ENCODE assay signal across 9 cellular contexts in the genomic region with DNA sequence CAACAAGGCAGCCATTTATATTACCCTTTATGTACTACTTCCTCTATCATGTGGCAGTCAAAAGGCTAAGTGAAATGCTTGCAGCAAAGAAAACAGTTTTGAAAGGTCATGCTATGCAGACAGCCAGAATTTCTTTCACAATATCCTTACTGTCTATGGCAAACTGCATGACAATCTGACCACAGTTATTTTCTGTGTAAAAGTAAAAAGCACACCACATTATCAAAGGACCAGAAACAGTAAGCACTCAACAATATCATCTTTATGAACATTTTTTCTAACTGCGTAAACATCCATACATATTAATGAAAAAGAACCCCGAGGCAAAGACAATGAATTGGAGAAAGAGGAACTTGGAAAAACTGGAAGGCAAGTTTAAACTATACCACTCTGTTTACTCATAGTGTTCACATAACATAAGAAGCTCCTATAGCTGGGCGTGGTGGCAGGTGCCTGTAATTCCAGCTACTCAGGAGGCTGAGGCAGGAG. TPM values are rescaled to one million over a fixed set of nuclear protein-coding genes. Genes with fewer than 3 reads are reported as not detected.
DNase-seq lines count a peak whose midpoint lies in the region; ATAC-seq and TF ChIP-seq lines count a peak whose summit lies in the region.
"Had no signal": no experiment of that assay in that cellular context is flagged by ENCODE, and none has a peak within 500 bp of the region (broad histone marks: within the 10 kb centered on the region; RNA-seq: fewer than 3 reads in every experiment).

No MANE protein-coding gene starts in this region.

- H3K4me3 Mint-ChIP-seq in activated CD4-positive, alpha-beta T cell treated with anti-CD3 and anti-CD28 coated beads for 36 hours, result no peak overlapping the region

- peak overlapping the region; percentile 31 for H3K27ac ChIP-seq in thymus (ENCODE audit: low read depth)

- H3K27me3 Mint-ChIP-seq in activated CD4-positive, alpha-beta T cell treated with anti-CD3 and anti-CD28 coated beads for 36 hours, result no peaks in the 10 kb centered on the region

- peaks cover 20% of the 10 kb centered on the region for H3K4me1 Mint-ChIP-seq in activated CD4-positive, alpha-beta T cell treated with anti-CD3 and anti-CD28 coated beads for 36 hours

- DNase-seq in activated CD4-positive, alpha-beta T cell treated with anti-CD3 and anti-CD28 coated beads for 36 hours, result no peak
- no peak for DNase-seq in activated CD4-positive, alpha-beta T cell treated with anti-CD3 and anti-CD28 coated beads, Interleukin-2, amount 50 U/mL, for 1 hour
- DNase-seq in SKM-1 treated with dmso at 0.1 percent for 144 hours (lab: John Stamatoyannopoulos, UW; ENCODE audit: unreplicated experiment) (peak; percentile 95), fibroblast of villous mesenchyme (ENCODE audit: low read depth) (peak; percentile 79), NCI-H1436 treated with DMSO at 0.1 percent for 48 hours (lab: John Stamatoyannopoulos, UW) (no peak)
- DNase-seq: ACHN had no signal

- CTCF ChIA-PET in activated CD4-positive, alpha-beta T cell treated with anti-CD3 and anti-CD28 coated beads for 36 hours (lab: Charles Lee), result interaction anchor here (0.7 to 1.2 kb wide), 4 partner anchors 19 to 129 kb away, joined by 3 to 4 read pairs (median 4); no protein-coding TSS in a partner anchor

- TF ChIP-seq CTCF in fibroblast of villous mesenchyme (IDR thresholded peaks at IDR 0.05; ENCODE audit: insufficient read depth, low read depth, low read length), result no peak

- H3K36me3 ChIP-seq in thymus (ENCODE audit: control insufficient read depth, insufficient read depth), result no peaks in the 10 kb centered on the region

- H3K9me3 Mint-ChIP-seq in activated CD4-positive, alpha-beta T cell treated with anti-CD3 and anti-CD28 coated beads for 36 hours (ENCODE audit: low read depth), result no peaks in the 10 kb centered on the region

- H3K27me3 ChIP-seq in thymus (ENCODE audit: control insufficient read depth, insufficient read depth), result no peaks in the 10 kb centered on the region

- peaks cover 22% of the 10 kb centered on the region for H3K36me3 Mint-ChIP-seq in activated CD4-positive, alpha-beta T cell treated with anti-CD3 and anti-CD28 coated beads for 36 hours (ENCODE audit: low read depth)

- no peaks in the 10 kb centered on the region for H3K4me1 ChIP-seq in thymus (ENCODE audit: control insufficient read depth, insufficient read depth, low read length)

- POLR2A ChIA-PET in activated CD4-positive, alpha-beta T cell treated with anti-CD3 and anti-CD28 coated beads for 36 hours (lab: Charles Lee), result interaction anchor here (0.6 kb wide), 1 partner anchor 129 kb away, joined by 6 read pairs; no protein-coding TSS in a partner anchor

- H3K4me3 ChIP-seq in fibroblast of villous mesenchyme (ENCODE audit: low read depth, low read length) (no peak overlapping the region), thymus (ENCODE audit: low read length) (no peak overlapping the region)

- no peaks in the 10 kb centered on the region for H3K9me3 ChIP-seq in thymus (ENCODE audit: control insufficient read depth)

- H3K27ac Mint-ChIP-seq in activated CD4-positive, alpha-beta T cell treated with anti-CD3 and anti-CD28 coated beads for 36 hours, result peak overlapping the region; percentile 3

- ATAC-seq in activated CD4-positive, alpha-beta T cell treated with anti-CD3 and anti-CD28 coated beads for 36 hours, result peak; percentile 39
- ATAC-seq in GM21381 (IDR thresholded peaks at IDR 0.05; ENCODE audit: unreplicated experiment) (no peak), GM18868 (IDR thresholded peaks at IDR 0.05; ENCODE audit: unreplicated experiment) (no peak)

- intact Hi-C loops in activated CD4-positive, alpha-beta T cell treated with anti-CD3 and anti-CD28 coated beads for 36 hours (cut with DNase I, micrococcal nuclease), result no loop called here

- 71% methylated on average over 3 of the region's 3 CpGs for WGBS in thymus

RNA-seq across cellular contexts. Expression of a gene that starts 47.9 kb away (rescaled TPM):
- total RNA-seq in activated CD4-positive, alpha-beta T cell treated with anti-CD3 and anti-CD28 coated beads for 36 hours, result 10 to 100 TPM; 16.2 to 19.1 TPM
- total RNA-seq in fibroblast of villous mesenchyme, result 8.4 and 9.9 TPM in 2 replicates
- 20.2 TPM for polyA plus RNA-seq in thymus

Comparison
In these comparisons a context has a peak if more than half of its experiments do, and no peak if none do; other contexts are left out.
1. DNase-seq: peak in SKM-1 treated with dmso at 0.1 percent for 144 hours (single experiment) and fibroblast of villous mesenchyme (single experiment); none in activated CD4-positive, alpha-beta T cell treated with anti-CD3 and anti-CD28 coated beads for 36 hours (single experiment), activated CD4-positive, alpha-beta T cell treated with anti-CD3 and anti-CD28 coated beads, Interleukin-2, amount 50 U/mL, for 1 hour (single experiment) and NCI-H1436 treated with DMSO at 0.1 percent for 48 hours (single experiment).